11 cellular contexts compared by ENCODE assay signal in the genomic region with DNA sequence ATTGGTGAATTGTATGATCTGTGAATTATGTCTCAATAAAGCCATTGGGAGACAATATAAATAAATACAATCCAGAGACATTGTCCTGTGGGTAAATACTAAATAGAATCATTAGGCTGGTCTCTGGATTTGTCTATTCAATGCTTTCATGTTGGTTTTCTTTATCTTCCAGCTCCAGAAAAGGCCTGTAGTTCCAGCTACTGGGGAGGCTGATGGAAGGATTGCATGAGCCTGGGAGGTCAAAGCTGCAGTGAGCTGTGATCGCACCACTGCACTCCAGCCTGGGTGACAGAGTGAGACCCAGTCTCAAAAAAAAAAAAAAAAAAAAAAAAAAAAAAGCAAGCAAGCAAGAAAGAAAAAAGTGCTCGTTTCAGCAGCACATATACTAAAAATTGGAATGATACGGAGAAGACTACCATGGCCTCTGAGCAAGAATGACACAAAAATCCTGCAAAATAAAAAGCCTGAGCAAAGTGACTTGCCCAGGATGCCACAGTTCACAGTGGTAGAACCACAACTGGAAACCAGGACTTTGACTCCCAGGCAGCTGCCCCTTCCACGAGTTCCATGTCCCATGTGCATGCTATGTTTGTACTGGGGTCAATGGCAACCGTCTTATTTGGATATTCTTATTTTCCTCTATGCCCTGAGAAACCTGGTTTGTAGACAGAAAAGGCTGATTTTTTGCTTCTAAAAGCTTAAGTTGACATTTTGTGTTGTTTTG.
A peak's percentile ranks its signal among the peaks of the same experiment; 100 is the strongest.
DNase-seq lines count a peak whose midpoint lies in the region; ATAC-seq and TF ChIP-seq lines count a peak whose summit lies in the region.
"Had no signal": no experiment of that assay in that cellular context is flagged by ENCODE, and none has a peak within 500 bp of the region (broad histone marks: within the 10 kb centered on the region; RNA-seq: fewer than 3 reads in every experiment).

No MANE protein-coding gene starts in this region.

- no peaks in the 10 kb centered on the region for H3K36me3 Mint-ChIP-seq in nephron (ENCODE audit: low read depth)
- no peaks in the 10 kb centered on the region for H3K36me3 Mint-ChIP-seq in activated naive CD4-positive, alpha-beta T cell treated with anti-CD3 and anti-CD28 coated beads, Interleukin-2, amount 10 ng/mL, durations not matched to agents 7 days and 5 days
- H3K36me3 Mint-ChIP-seq: CD4-positive, CD25-positive, alpha-beta regulatory T cell had no signal

- peak overlapping the region; percentile 89 for H3K27ac ChIP-seq in HEK293 (ENCODE audit: extremely low read depth, low read depth, low read length)

- H3K4me1 ChIP-seq in HEK293 (ENCODE audit: control insufficient read depth, insufficient read depth, low read length): peaks cover 16% of the 10 kb centered on the region

- POLR2A ChIA-PET in HEK293 (lab: Yijun Ruan, JAX): interaction anchor here (1.1 to 2.2 kb wide), 4 partner anchors 75 to 557 kb away, joined by 3 to 36 read pairs (median 4); partner anchors contain the start of genes ATXN1, DTNBP1 and MYLIP

- no peak overlapping the region for H3K4me3 ChIP-seq in HEK293 (ENCODE audit: low read depth, low read length)

- DNase-seq in activated naive CD4-positive, alpha-beta T cell treated with anti-CD3 and anti-CD28 coated beads, Interleukin-2, amount 10 ng/mL, durations not matched to agents 7 days and 5 days: no peak
- DNase-seq in NCI-H1105 treated with DMSO at 0.1 percent for 48 hours (lab: John Stamatoyannopoulos, UW) (no peak), NCI-H187 (lab: John Stamatoyannopoulos, UW) (no peak)
- no peak for DNase-seq in activated CD8-positive, alpha-beta memory T cell treated with anti-CD3 and anti-CD28 coated beads, Interleukin-2, amount 50 U/mL, for 4 hours
- DNase-seq: activated CD8-positive, alpha-beta memory T cell treated with anti-CD3 and anti-CD28 coated beads, Interleukin-2, amount 50 U/mL, for 48 hours; CD4-positive, CD25-positive, alpha-beta regulatory T cell; stimulated activated CD4-positive, alpha-beta T cell treated with anti-CD3 and anti-CD28 coated beads, Interleukin-1b, Interleukin-23, amount 100 ng/mL, for 48 hours had no signal

- no peak for TF ChIP-seq CTCF in HEK293 (tag by site-specific recombination; IDR thresholded peaks at IDR 0.05)
- TF ChIP-seq CTCF in nephron (IDR thresholded peaks at IDR 0.05; ENCODE audit: unreplicated experiment in 3 of 3): no peak

- H3K27me3 Mint-ChIP-seq in nephron (ENCODE audit: low read depth): peaks cover 8% of the 10 kb centered on the region
- H3K27me3 Mint-ChIP-seq in activated naive CD4-positive, alpha-beta T cell treated with anti-CD3 and anti-CD28 coated beads, Interleukin-2, amount 10 ng/mL, durations not matched to agents 7 days and 5 days: peaks cover 28% of the 10 kb centered on the region

- peaks cover 47% of the 10 kb centered on the region for H3K4me1 Mint-ChIP-seq in nephron
- H3K4me1 Mint-ChIP-seq in activated naive CD4-positive, alpha-beta T cell treated with anti-CD3 and anti-CD28 coated beads, Interleukin-2, amount 10 ng/mL, durations not matched to agents 7 days and 5 days: no peaks in the 10 kb centered on the region

- CTCF ChIA-PET in HEK293 (lab: Yijun Ruan, JAX): interaction anchor here (0.5 to 7.2 kb wide), 34 partner anchors 8 to 951 kb away, joined by 3 to 64 read pairs (median 4); partner anchors contain the start of gene MYLIP
- CTCF ChIA-PET in activated naive CD4-positive, alpha-beta T cell treated with anti-CD3 and anti-CD28 coated beads, Interleukin-2, amount 10 ng/mL, durations not matched to agents 7 days and 5 days (lab: Charles Lee): interaction anchor here (1.1 to 5.6 kb wide), 10 partner anchors 9 to 596 kb away, joined by 3 to 43 read pairs (median 4); partner anchors contain the start of gene MYLIP

- no peaks in the 10 kb centered on the region for H3K9me3 Mint-ChIP-seq in nephron
- H3K9me3 Mint-ChIP-seq in activated naive CD4-positive, alpha-beta T cell treated with anti-CD3 and anti-CD28 coated beads, Interleukin-2, amount 10 ng/mL, durations not matched to agents 7 days and 5 days: no peaks in the 10 kb centered on the region
- H3K9me3 Mint-ChIP-seq: CD4-positive, CD25-positive, alpha-beta regulatory T cell had no signal

- ATAC-seq in GM18502 (IDR thresholded peaks at IDR 0.05; ENCODE audit: poor library complexity, unreplicated experiment) (peak; percentile 5), HG03571 (IDR thresholded peaks at IDR 0.05; ENCODE audit: unreplicated experiment) (peak; percentile 8)

- H3K9me3 ChIP-seq in HEK293 (ENCODE audit: control insufficient read depth, insufficient read depth, low read depth, low read length): no peaks in the 10 kb centered on the region

- peak overlapping the region; percentile 92 to 95 (median 95) for H3K27ac Mint-ChIP-seq in nephron
- H3K27ac Mint-ChIP-seq in activated naive CD4-positive, alpha-beta T cell treated with anti-CD3 and anti-CD28 coated beads, Interleukin-2, amount 10 ng/mL, durations not matched to agents 7 days and 5 days: no peak overlapping the region
- H3K27ac Mint-ChIP-seq: CD4-positive, CD25-positive, alpha-beta regulatory T cell had no signal

- H3K4me3 Mint-ChIP-seq in nephron: peak overlapping the region in 1 of 3 experiments; percentile 31
- no peak overlapping the region for H3K4me3 Mint-ChIP-seq in activated naive CD4-positive, alpha-beta T cell treated with anti-CD3 and anti-CD28 coated beads, Interleukin-2, amount 10 ng/mL, durations not matched to agents 7 days and 5 days
- H3K4me3 Mint-ChIP-seq: CD4-positive, CD25-positive, alpha-beta regulatory T cell had no signal

- H3K36me3 ChIP-seq in HEK293 (ENCODE audit: control insufficient read depth in 2 of 2, insufficient read depth in 1 of 2, low read length in 2 of 2): no peaks in the 10 kb centered on the region

TF ChIP-seq in HEK293, 187 proteins besides CTCF, POLR2A, EP300 and RAD21:
- no peak for TF ChIP-seq ZNF501 (tag by site-specific recombination; IDR thresholded peaks at IDR 0.05)
- no peak for TF ChIP-seq ZNF114 (tag by site-specific recombination; IDR thresholded peaks at IDR 0.05)
- TF ChIP-seq ZNF658 (tag by site-specific recombination; IDR thresholded peaks at IDR 0.05): no peak
- TF ChIP-seq ZNF560 (tag by site-specific recombination; IDR thresholded peaks at IDR 0.05; ENCODE audit: borderline replicate concordance): no peak
- TF ChIP-seq PATZ1 (tag by site-specific recombination; IDR thresholded peaks at IDR 0.05): no peak
- no peak for TF ChIP-seq GLI4 (tag by site-specific recombination; IDR thresholded peaks at IDR 0.05)
- no peak for TF ChIP-seq ZNF335 (tag by site-specific recombination; conservative IDR thresholded peaks at IDR 0.05)
- no peak for TF ChIP-seq ZNF132 (tag by site-specific recombination; IDR thresholded peaks at IDR 0.05; ENCODE audit: borderline replicate concordance)
- TF ChIP-seq ZNF214 (tag by site-specific recombination; IDR thresholded peaks at IDR 0.05; ENCODE audit: borderline replicate concordance): no peak
- no peak for TF ChIP-seq ZNF792 (tag by site-specific recombination; IDR thresholded peaks at IDR 0.05)
- no peak for TF ChIP-seq ZNF449 (tag by site-specific recombination; IDR thresholded peaks at IDR 0.05)
- TF ChIP-seq, protein P1, sequence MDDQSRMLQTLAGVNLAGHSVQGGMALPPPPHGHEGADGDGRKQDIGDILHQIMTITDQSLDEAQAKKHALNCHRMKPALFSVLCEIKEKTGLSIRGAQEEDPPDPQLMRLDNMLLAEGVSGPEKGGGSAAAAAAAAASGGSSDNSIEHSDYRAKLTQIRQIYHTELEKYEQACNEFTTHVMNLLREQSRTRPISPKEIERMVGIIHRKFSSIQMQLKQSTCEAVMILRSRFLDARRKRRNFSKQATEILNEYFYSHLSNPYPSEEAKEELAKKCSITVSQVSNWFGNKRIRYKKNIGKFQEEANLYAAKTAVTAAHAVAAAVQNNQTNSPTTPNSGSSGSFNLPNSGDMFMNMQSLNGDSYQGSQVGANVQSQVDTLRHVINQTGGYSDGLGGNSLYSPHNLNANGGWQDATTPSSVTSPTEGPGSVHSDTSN (CRISPR knock-in tag; IDR thresholded peaks at IDR 0.05): no peak
- TF ChIP-seq ZNF433 (tag by site-specific recombination; IDR thresholded peaks at IDR 0.05; ENCODE audit: low read depth): no peak
- no peak for TF ChIP-seq ZNF768 (tag by site-specific recombination; IDR thresholded peaks at IDR 0.05)
